1 cellular context compared by ENCODE assay signal in genomic region chr2:64972856-64973255, GRCh38.
TF ChIP-seq lines count a peak whose summit lies in the region.

No MANE protein-coding gene starts in this region.

TF ChIP-seq in endothelial cell of umbilical vein, 7 proteins besides CTCF, POLR2A, EP300 and RAD21:
- TF ChIP-seq MYC (IDR thresholded peaks at IDR 0.05; ENCODE audit: low read depth, low read length) (no peak), JUN (IDR thresholded peaks at IDR 0.05; ENCODE audit: borderline replicate concordance, insufficient read depth, insufficient read length, low read depth) (peak; percentile 19), GATA2 (IDR thresholded peaks at IDR 0.05; ENCODE audit: insufficient read depth, insufficient read length, low read depth, low read length) (no peak)
